31 cellular contexts compared by ENCODE assay signal in genomic region chrX:64447207-64447606, GRCh38.
"Had no signal": no experiment of that assay in that cellular context is flagged by ENCODE, and none has a peak within 500 bp of the region (broad histone marks: within the 10 kb centered on the region; RNA-seq: fewer than 3 reads in every experiment).

No MANE protein-coding gene starts in this region.

- H3K27ac ChIP-seq: adrenal gland, cardiac muscle cell, colonic mucosa, VCaP had no signal

- H3K9me3 ChIP-seq: adrenal gland, colonic mucosa had no signal

- H3K4me3 ChIP-seq: adrenal gland, cardiac muscle cell, colonic mucosa had no signal

- DNase-seq: activated B cell treated with CpG ODN at 0.5 μM for 24 hours; activated CD4-positive, alpha-beta memory T cell treated with anti-CD3 and anti-CD28 coated beads for 36 hours; activated CD4-positive, alpha-beta T cell treated with anti-CD3 and anti-CD28 coated beads for 4 hours; activated CD4-positive, alpha-beta T cell treated with anti-CD3 and anti-CD28 coated beads, Interleukin-2, amount 10 ng/mL, durations not matched to agents 24 days and 14 days; activated CD4-positive, alpha-beta T cell treated with anti-CD3 and anti-CD28 coated beads, Interleukin-2, amount 50 U/mL, for 1 hour; activated CD4-positive, alpha-beta T cell treated with anti-CD3 and anti-CD28 coated beads, Interleukin-2, amount 50 U/mL, for 4 hours; activated CD4-positive, CD25-positive, alpha-beta regulatory T cell treated with anti-CD3 and anti-CD28 coated beads, Interleukin-2, amount 50 U/mL, for 72 hours; activated CD8-positive, alpha-beta memory T cell treated with anti-CD3 and anti-CD28 coated beads, Interleukin-2, amount 50 U/mL, for 4 hours; activated CD8-positive, alpha-beta T cell treated with anti-CD3 and anti-CD28 coated beads for 36 hours; activated effector memory CD4-positive, alpha-beta T cell treated with anti-CD3 and anti-CD28 coated beads, Interleukin-2, amount 50 U/mL, for 16 hours; activated gamma-delta T cell treated with Interleukin-2 at 50 U/mL for 16 hours; activated naive CD4-positive, alpha-beta T cell; activated naive CD4-positive, alpha-beta T cell treated with anti-CD3 and anti-CD28 coated beads for 36 hours; activated naive CD4-positive, alpha-beta T cell treated with anti-CD3 and anti-CD28 coated beads, Interleukin-2, amount 50 U/mL, for 16 hours; activated naive CD8-positive, alpha-beta T cell treated with anti-CD3 and anti-CD28 coated beads for 36 hours; activated T-cell treated with anti-CD3 and anti-CD28 coated beads for 4 hours; activated T-cell treated with anti-CD3 and anti-CD28 coated beads, Interleukin-2, amount 50 U/mL, for 1 hour; activated T-cell treated with anti-CD3 and anti-CD28 coated beads, Interleukin-2, amount 50 U/mL, for 4 hours; activated T-cell treated with anti-CD3 and anti-CD28 coated beads, Interleukin-2, amount 50 U/mL, for 72 hours; adrenal gland; amniotic stem cell; aorta; caudate nucleus; cerebellar nuclear complex; colonic mucosa; T-helper 2 cell; T-helper 9 cell had no signal

- ATAC-seq: activated CD8-positive, alpha-beta T cell treated with anti-CD3 and anti-CD28 coated beads for 36 hours; activated naive CD4-positive, alpha-beta T cell treated with anti-CD3 and anti-CD28 coated beads, Interleukin-2, amount 50 U/mL, for 72 hours; activated T-cell treated with anti-CD3 and anti-CD28 coated beads, Interleukin-2, amount 50 U/mL, for 4 hours; activated T-cell treated with anti-CD3 and anti-CD28 coated beads, Interleukin-2, amount 50 U/mL, for 72 hours; activated T-helper 17 cell treated with anti-CD3 and anti-CD28 coated beads, Interleukin-2, amount 50 U/mL, for 72 hours had no signal

- H3K4me1 ChIP-seq: adrenal gland, colonic mucosa had no signal

- H3K36me3 ChIP-seq: adrenal gland, cardiac muscle cell, colonic mucosa had no signal

- H3K27me3 ChIP-seq: adrenal gland, cardiac muscle cell, colonic mucosa had no signal
